Comparison of ENCODE assay signal across 20 cellular contexts in the genomic region with DNA sequence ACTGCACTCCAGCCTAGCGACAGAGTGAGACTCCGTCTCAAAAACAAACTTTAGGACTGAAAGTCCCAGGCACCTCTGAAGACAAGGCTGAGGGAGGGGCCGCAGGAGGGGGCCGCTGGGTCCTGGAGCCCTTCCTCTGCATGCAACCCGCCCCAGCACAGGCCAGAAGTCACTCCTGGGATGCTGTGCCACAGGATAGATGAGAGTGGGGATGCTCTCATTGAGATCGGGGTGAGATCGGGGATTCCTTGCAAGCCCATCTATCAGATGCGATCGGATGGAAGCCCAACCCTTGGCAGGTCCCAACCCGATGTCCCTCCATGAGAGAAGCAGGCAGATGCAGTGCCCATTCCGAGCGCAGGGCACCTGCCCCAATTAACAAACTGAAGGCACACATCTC.
DNase-seq lines count a peak whose midpoint lies in the region; ATAC-seq and TF ChIP-seq lines count a peak whose summit lies in the region.
"Had no signal": no experiment of that assay in that cellular context is flagged by ENCODE, and none has a peak within 500 bp of the region (broad histone marks: within the 10 kb centered on the region; RNA-seq: fewer than 3 reads in every experiment).

No MANE protein-coding gene starts in this region.

- no peaks in the 10 kb centered on the region for H3K9me3 ChIP-seq in lower lobe of right lung
- peaks cover 0 to 4% of the 10 kb centered on the region in 2 donors for H3K9me3 ChIP-seq in neuronal stem cell (replicated peaks in 1 of 2; ENCODE audit: control insufficient read depth in 2 of 2, insufficient read depth in 1 of 2, low read depth in 1 of 2, low read length in 2 of 2)
- H3K9me3 ChIP-seq in osteoblast (ENCODE audit: low read depth, low read length) = no peaks in the 10 kb centered on the region
- H3K9me3 ChIP-seq in colonic mucosa = no peaks in the 10 kb centered on the region
- H3K9me3 ChIP-seq: A549; BLaER1 treated with 17β-estradiol and CSF1 and Interleukin-3, amounts not matched to agents 10 nM and 100 nM; Caco-2 had no signal

- peaks cover 7% of the 10 kb centered on the region for H3K79me1 ChIP-seq in neuronal stem cell (ENCODE audit: low read depth, low read length)

- H4K8ac ChIP-seq in neuronal stem cell (ENCODE audit: low read depth, low read length) = no peak overlapping the region

- no peak overlapping the region for H3K4ac ChIP-seq in neuronal stem cell (ENCODE audit: low read length)

- H2BK12ac ChIP-seq in neuronal stem cell (ENCODE audit: low read length) = no peak overlapping the region

- no peak overlapping the region for H3K18ac ChIP-seq in neuronal stem cell (ENCODE audit: low read length)

- H3K4me3 ChIP-seq in lower lobe of right lung = no peak overlapping the region
- no peak overlapping the region for H3K4me3 ChIP-seq in neuronal stem cell (ENCODE audit: low read length in 2 of 2)
- H3K4me3 ChIP-seq in osteoblast (ENCODE audit: insufficient read depth, low read length) = no peak overlapping the region
- H3K4me3 ChIP-seq in colonic mucosa = no peak overlapping the region
- H3K4me3 ChIP-seq: A549; BLaER1 treated with 17β-estradiol and CSF1 and Interleukin-3, amounts not matched to agents 10 nM and 100 nM had no signal

- peak; percentile 32 for DNase-seq in activated CD8-positive, alpha-beta memory T cell treated with anti-CD3 and anti-CD28 coated beads for 24 hours
- DNase-seq in activated CD8-positive, alpha-beta memory T cell treated with anti-CD3 and anti-CD28 coated beads, Interleukin-2, amount 10 ng/mL, durations not matched to agents 7 days and 5 days = no peak
- DNase-seq in lower lobe of right lung (peak; percentile 15), neuronal stem cell (ENCODE audit: low spot score) (no peak), progenitor cell of endocrine pancreas (ENCODE audit: low spot score, unreplicated experiment) (no peak), osteoblast (ENCODE audit: insufficient read length, low spot score, missing footprints) (no peak), colonic mucosa (no peak)
- DNase-seq: AML-193; Caco-2; Calu3; CD4-positive, alpha-beta T cell; CD8-positive, alpha-beta T cell; DMS79 treated with DMSO at 0.1 percent for 48 hours; GF-D8 had no signal

- no peak overlapping the region for H3K14ac ChIP-seq in neuronal stem cell (ENCODE audit: low read length)

- ATAC-seq in activated CD8-positive, alpha-beta memory T cell treated with anti-CD3 and anti-CD28 coated beads, Interleukin-2, amount 10 ng/mL, durations not matched to agents 7 days and 5 days = no peak
- ATAC-seq in lower lobe of right lung = no peak
- ATAC-seq in SK-N-SH treated with all-trans-retinoic acid at 6 μM for 48 hours = no peak
- ATAC-seq: A549; CD8-positive, alpha-beta T cell had no signal

- no peaks in the 10 kb centered on the region for H3K79me2 ChIP-seq in osteoblast (ENCODE audit: insufficient read depth, low read length)

- no peaks in the 10 kb centered on the region for H3K9me3 Mint-ChIP-seq in activated CD8-positive, alpha-beta memory T cell treated with anti-CD3 and anti-CD28 coated beads, Interleukin-2, amount 10 ng/mL, durations not matched to agents 7 days and 5 days (ENCODE audit: low read depth)
- no peaks in the 10 kb centered on the region for H3K9me3 Mint-ChIP-seq in progenitor cell of endocrine pancreas (ENCODE audit: low read depth)
- H3K9me3 Mint-ChIP-seq: CD4-positive, alpha-beta T cell; CD8-positive, alpha-beta T cell had no signal

- H3K27ac Mint-ChIP-seq in activated CD8-positive, alpha-beta memory T cell treated with anti-CD3 and anti-CD28 coated beads, Interleukin-2, amount 10 ng/mL, durations not matched to agents 7 days and 5 days = no peak overlapping the region
- peak overlapping the region; percentile 53 for H3K27ac Mint-ChIP-seq in progenitor cell of endocrine pancreas
- H3K27ac Mint-ChIP-seq: B cell; CD4-positive, alpha-beta T cell; CD8-positive, alpha-beta T cell had no signal

- no peaks in the 10 kb centered on the region for H3K4me1 Mint-ChIP-seq in activated CD8-positive, alpha-beta memory T cell treated with anti-CD3 and anti-CD28 coated beads, Interleukin-2, amount 10 ng/mL, durations not matched to agents 7 days and 5 days
- H3K4me1 Mint-ChIP-seq in progenitor cell of endocrine pancreas (ENCODE audit: low read depth) = peaks cover 6% of the 10 kb centered on the region
- H3K4me1 Mint-ChIP-seq: B cell had no signal

- H3K36me3 Mint-ChIP-seq in activated CD8-positive, alpha-beta memory T cell treated with anti-CD3 and anti-CD28 coated beads, Interleukin-2, amount 10 ng/mL, durations not matched to agents 7 days and 5 days = no peaks in the 10 kb centered on the region
- H3K36me3 Mint-ChIP-seq in progenitor cell of endocrine pancreas (ENCODE audit: insufficient read depth) = peaks cover 30% of the 10 kb centered on the region

- H3K4me3 Mint-ChIP-seq in activated CD8-positive, alpha-beta memory T cell treated with anti-CD3 and anti-CD28 coated beads, Interleukin-2, amount 10 ng/mL, durations not matched to agents 7 days and 5 days = no peak overlapping the region
- no peak overlapping the region for H3K4me3 Mint-ChIP-seq in progenitor cell of endocrine pancreas (ENCODE audit: low read depth)
- H3K4me3 Mint-ChIP-seq: B cell; CD4-positive, alpha-beta T cell; CD8-positive, alpha-beta T cell had no signal

- no peaks in the 10 kb centered on the region for H3K27me3 Mint-ChIP-seq in activated CD8-positive, alpha-beta memory T cell treated with anti-CD3 and anti-CD28 coated beads, Interleukin-2, amount 10 ng/mL, durations not matched to agents 7 days and 5 days
- no peaks in the 10 kb centered on the region for H3K27me3 Mint-ChIP-seq in progenitor cell of endocrine pancreas
- H3K27me3 Mint-ChIP-seq: B cell; CD4-positive, alpha-beta T cell had no signal

- H2BK5ac ChIP-seq in neuronal stem cell (ENCODE audit: low read length) = no peak overlapping the region

- H4K91ac ChIP-seq in neuronal stem cell (ENCODE audit: low read depth, low read length, poor library complexity) = no peak overlapping the region

- H4K20me1 ChIP-seq in osteoblast (ENCODE audit: insufficient read depth, low read length) = no peaks in the 10 kb centered on the region
- H4K20me1 ChIP-seq: BLaER1 treated with 17β-estradiol and CSF1 and Interleukin-3, amounts not matched to agents 10 nM and 100 nM had no signal

- H2BK120ac ChIP-seq in neuronal stem cell (ENCODE audit: low read depth, low read length) = no peak overlapping the region

- CTCF ChIA-PET in activated CD8-positive, alpha-beta memory T cell treated with anti-CD3 and anti-CD28 coated beads, Interleukin-2, amount 10 ng/mL, durations not matched to agents 7 days and 5 days (lab: Charles Lee) = no interaction called here

- TF ChIP-seq CTCF in lower lobe of right lung (IDR thresholded peaks at IDR 0.05) (no peak), progenitor cell of endocrine pancreas (IDR thresholded peaks at IDR 0.05; ENCODE audit: unreplicated experiment) (no peak), osteoblast (IDR thresholded peaks at IDR 0.05; ENCODE audit: extremely low read depth, low read depth, low read length) (no peak), colonic mucosa (IDR thresholded peaks at IDR 0.05) (no peak)

- no CpG with 5 or more reads among the region's 12 CpGs for WGBS in neuronal stem cell (ENCODE audit: extremely low coverage in 2 of 2, insufficient read length in 2 of 2, insufficient replicate concordance in 1 of 2), 2 donors

- H2AFZ ChIP-seq in neuronal stem cell (ENCODE audit: low read length) (no peak overlapping the region), osteoblast (ENCODE audit: low read length) (no peak overlapping the region)

- intact Hi-C loops in lower lobe of right lung (cut with DNase I) = no loop called here
- intact Hi-C loops in colonic mucosa (cut with DNase I) = no loop called here

- H3K4me2 ChIP-seq in neuronal stem cell (ENCODE audit: insufficient read depth, low read length, poor library complexity, severe bottlenecking) = no peak overlapping the region
- H3K4me2 ChIP-seq in osteoblast (ENCODE audit: insufficient read depth, low read length) = no peak overlapping the region
- H3K4me2 ChIP-seq: A549; BLaER1 treated with 17β-estradiol and CSF1 and Interleukin-3, amounts not matched to agents 10 nM and 100 nM had no signal

- no peak overlapping the region for H3K27ac ChIP-seq in lower lobe of right lung
- H3K27ac ChIP-seq in neuronal stem cell (replicated peaks; ENCODE audit: low read length) = no peak overlapping the region
- H3K27ac ChIP-seq in osteoblast (ENCODE audit: low read depth, low read length) = no peak overlapping the region
- no peak overlapping the region for H3K27ac ChIP-seq in colonic mucosa
- H3K27ac ChIP-seq: 22Rv1; A549; BLaER1 treated with 17β-estradiol and CSF1 and Interleukin-3, amounts not matched to agents 10 nM and 100 nM; C4-2B had no signal

- H2BK15ac ChIP-seq in neuronal stem cell (ENCODE audit: low read length) = peak overlapping the region; percentile 49

- H3K23ac ChIP-seq in neuronal stem cell (ENCODE audit: low read depth, low read length, poor library complexity) = no peak overlapping the region

- H3K9ac ChIP-seq in neuronal stem cell (ENCODE audit: low read depth, low read length, poor library complexity) (no peak overlapping the region), colonic mucosa (ENCODE audit: low read depth in 2 of 2, low read length in 2 of 2) (no peak overlapping the region)
- H3K9ac ChIP-seq: BLaER1 treated with 17β-estradiol and CSF1 and Interleukin-3, amounts not matched to agents 10 nM and 100 nM had no signal

- no peaks in the 10 kb centered on the region for H3K27me3 ChIP-seq in lower lobe of right lung (ENCODE audit: low read depth)
- no peaks in the 10 kb centered on the region for H3K27me3 ChIP-seq in neuronal stem cell (ENCODE audit: control insufficient read depth in 3 of 3, insufficient read depth in 3 of 3, low read depth in 1 of 3, low read length in 3 of 3)
- no peaks in the 10 kb centered on the region for H3K27me3 ChIP-seq in osteoblast (ENCODE audit: insufficient read depth, low read length)
- no peaks in the 10 kb centered on the region for H3K27me3 ChIP-seq in colonic mucosa
- H3K27me3 ChIP-seq: BLaER1 treated with 17β-estradiol and CSF1 and Interleukin-3, amounts not matched to agents 10 nM and 100 nM had no signal

- H2AK5ac ChIP-seq in neuronal stem cell (ENCODE audit: low read depth, low read length) = no peak overlapping the region

- H3K36me3 ChIP-seq in lower lobe of right lung (peaks cover 18% of the 10 kb centered on the region), neuronal stem cell (replicated peaks in 1 of 2; ENCODE audit: control insufficient read depth in 2 of 2, insufficient read depth in 2 of 2, low read length in 2 of 2) (peaks cover 11 to 54% of the 10 kb centered on the region in 2 donors), osteoblast (ENCODE audit: insufficient read depth, low read length) (peaks cover 21% of the 10 kb centered on the region), colonic mucosa (no peaks in the 10 kb centered on the region)

- H3K4me1 ChIP-seq in lower lobe of right lung = no peaks in the 10 kb centered on the region
- H3K4me1 ChIP-seq in neuronal stem cell (ENCODE audit: control insufficient read depth in 2 of 2, insufficient read depth in 1 of 2, low read depth in 1 of 2, low read length in 2 of 2) = peaks cover 0 to 1% of the 10 kb centered on the region in 2 donors
- H3K4me1 ChIP-seq in osteoblast (ENCODE audit: insufficient read depth, low read length) = no peaks in the 10 kb centered on the region
- H3K4me1 ChIP-seq in colonic mucosa = no peaks in the 10 kb centered on the region
- H3K4me1 ChIP-seq: A549; BLaER1 treated with 17β-estradiol and CSF1 and Interleukin-3, amounts not matched to agents 10 nM and 100 nM had no signal

Comparison
In these comparisons a context has a peak if more than half of its experiments do, and no peak if none do; other contexts are left out.
1. DNase-seq: peak in activated CD8-positive, alpha-beta memory T cell treated with anti-CD3 and anti-CD28 coated beads for 24 hours (single experiment) and lower lobe of right lung (single experiment); none in activated CD8-positive, alpha-beta memory T cell treated with anti-CD3 and anti-CD28 coated beads, Interleukin-2, amount 10 ng/mL, durations not matched to agents 7 days and 5 days (single experiment), neuronal stem cell (single experiment), progenitor cell of endocrine pancreas (single experiment), osteoblast (single experiment) and colonic mucosa (single experiment).